Comparison of ENCODE assay signal across 1 cellular context in genomic region chr18:3129053-3129864, GRCh38.
TF ChIP-seq lines count a peak whose summit lies in the region.

No MANE protein-coding gene starts in this region.

TF ChIP-seq in H1, 55 proteins besides CTCF, POLR2A, EP300 and RAD21 (continued from another document):
- TF ChIP-seq KDM4A (IDR thresholded peaks at IDR 0.05; ENCODE audit: low read depth, low read length, severe bottlenecking): no peak
